1 cellular context compared by ENCODE assay signal in the genomic region with DNA sequence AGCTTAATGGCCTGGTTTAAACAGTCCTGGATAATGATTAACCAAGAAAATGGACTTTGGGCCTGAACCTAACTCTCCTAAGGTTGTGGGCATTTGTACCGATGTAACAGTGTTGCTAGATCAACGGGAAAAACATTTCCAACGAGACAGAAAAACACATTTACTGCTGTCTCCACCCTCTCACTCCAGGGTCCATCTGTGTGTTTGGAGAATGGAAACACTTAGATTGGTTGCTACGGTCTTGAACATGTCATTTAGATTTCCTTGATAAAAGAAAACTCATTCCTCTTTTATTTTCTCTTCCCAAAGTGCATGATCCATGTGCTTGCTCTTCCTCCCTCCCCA.
TF ChIP-seq lines count a peak whose summit lies in the region.

No MANE protein-coding gene starts in this region.

TF ChIP-seq in HepG2, 621 proteins besides CTCF, POLR2A, EP300 and RAD21 (continued from another document and continues in another):
- TF ChIP-seq, protein P1, sequence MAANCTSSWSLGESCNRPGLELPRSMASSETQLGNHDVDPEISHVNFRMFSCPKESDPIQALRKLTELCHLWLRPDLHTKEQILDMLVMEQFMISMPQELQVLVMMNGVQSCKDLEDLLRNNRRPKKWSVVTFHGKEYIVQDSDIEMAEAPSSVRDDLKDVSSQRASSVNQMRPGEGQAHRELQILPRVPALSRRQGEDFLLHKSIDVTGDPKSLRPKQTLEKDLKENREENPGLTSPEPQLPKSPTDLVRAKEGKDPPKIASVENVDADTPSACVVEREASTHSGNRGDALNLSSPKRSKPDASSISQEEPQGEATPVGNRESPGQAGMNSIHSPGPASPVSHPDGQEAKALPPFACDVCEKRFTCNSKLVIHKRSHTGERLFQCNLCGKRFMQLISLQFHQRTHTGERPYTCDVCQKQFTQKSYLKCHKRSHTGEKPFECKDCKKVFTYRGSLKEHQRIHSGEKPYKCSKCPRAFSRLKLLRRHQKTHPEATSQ (CRISPR knock-in tag; IDR thresholded peaks at IDR 0.05; ENCODE audit: borderline replicate concordance) = no peak
- peak; percentile 11; the same call in 1 of the 2 replicates for TF ChIP-seq THAP11 (CRISPR knock-in tag; IDR thresholded peaks at IDR 0.05)
- TF ChIP-seq PITX1 (CRISPR knock-in tag; IDR thresholded peaks at IDR 0.05) = peak; percentile 31; the same call in 1 of the 2 replicates
- TF ChIP-seq, protein P2, sequence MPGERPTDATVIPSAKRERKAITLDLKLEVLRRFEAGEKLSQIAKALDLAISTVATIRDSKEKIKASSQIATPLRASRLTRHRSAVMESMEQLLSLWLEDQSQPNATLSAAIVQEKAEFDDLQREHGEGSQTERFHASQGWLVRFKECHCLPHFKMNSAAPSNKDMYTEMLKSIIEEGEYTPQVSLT (CRISPR knock-in tag; IDR thresholded peaks at IDR 0.05; ENCODE audit: borderline replicate concordance, low read depth) = no peak
- peak; percentile 66 for TF ChIP-seq ASH2L (IDR thresholded peaks at IDR 0.05; ENCODE audit: insufficient read length, low read depth, low read length)
- no peak for TF ChIP-seq SRY (CRISPR knock-in tag; IDR thresholded peaks at IDR 0.05)
- TF ChIP-seq ATF1 (CRISPR knock-in tag; IDR thresholded peaks at IDR 0.05) = 0 out of 2 replicates have a peak, but pooled peaks have one; percentile 39
- peak; percentile 78 for TF ChIP-seq CEBPG (CRISPR knock-in tag; IDR thresholded peaks at IDR 0.05)
- TF ChIP-seq, protein P3, sequence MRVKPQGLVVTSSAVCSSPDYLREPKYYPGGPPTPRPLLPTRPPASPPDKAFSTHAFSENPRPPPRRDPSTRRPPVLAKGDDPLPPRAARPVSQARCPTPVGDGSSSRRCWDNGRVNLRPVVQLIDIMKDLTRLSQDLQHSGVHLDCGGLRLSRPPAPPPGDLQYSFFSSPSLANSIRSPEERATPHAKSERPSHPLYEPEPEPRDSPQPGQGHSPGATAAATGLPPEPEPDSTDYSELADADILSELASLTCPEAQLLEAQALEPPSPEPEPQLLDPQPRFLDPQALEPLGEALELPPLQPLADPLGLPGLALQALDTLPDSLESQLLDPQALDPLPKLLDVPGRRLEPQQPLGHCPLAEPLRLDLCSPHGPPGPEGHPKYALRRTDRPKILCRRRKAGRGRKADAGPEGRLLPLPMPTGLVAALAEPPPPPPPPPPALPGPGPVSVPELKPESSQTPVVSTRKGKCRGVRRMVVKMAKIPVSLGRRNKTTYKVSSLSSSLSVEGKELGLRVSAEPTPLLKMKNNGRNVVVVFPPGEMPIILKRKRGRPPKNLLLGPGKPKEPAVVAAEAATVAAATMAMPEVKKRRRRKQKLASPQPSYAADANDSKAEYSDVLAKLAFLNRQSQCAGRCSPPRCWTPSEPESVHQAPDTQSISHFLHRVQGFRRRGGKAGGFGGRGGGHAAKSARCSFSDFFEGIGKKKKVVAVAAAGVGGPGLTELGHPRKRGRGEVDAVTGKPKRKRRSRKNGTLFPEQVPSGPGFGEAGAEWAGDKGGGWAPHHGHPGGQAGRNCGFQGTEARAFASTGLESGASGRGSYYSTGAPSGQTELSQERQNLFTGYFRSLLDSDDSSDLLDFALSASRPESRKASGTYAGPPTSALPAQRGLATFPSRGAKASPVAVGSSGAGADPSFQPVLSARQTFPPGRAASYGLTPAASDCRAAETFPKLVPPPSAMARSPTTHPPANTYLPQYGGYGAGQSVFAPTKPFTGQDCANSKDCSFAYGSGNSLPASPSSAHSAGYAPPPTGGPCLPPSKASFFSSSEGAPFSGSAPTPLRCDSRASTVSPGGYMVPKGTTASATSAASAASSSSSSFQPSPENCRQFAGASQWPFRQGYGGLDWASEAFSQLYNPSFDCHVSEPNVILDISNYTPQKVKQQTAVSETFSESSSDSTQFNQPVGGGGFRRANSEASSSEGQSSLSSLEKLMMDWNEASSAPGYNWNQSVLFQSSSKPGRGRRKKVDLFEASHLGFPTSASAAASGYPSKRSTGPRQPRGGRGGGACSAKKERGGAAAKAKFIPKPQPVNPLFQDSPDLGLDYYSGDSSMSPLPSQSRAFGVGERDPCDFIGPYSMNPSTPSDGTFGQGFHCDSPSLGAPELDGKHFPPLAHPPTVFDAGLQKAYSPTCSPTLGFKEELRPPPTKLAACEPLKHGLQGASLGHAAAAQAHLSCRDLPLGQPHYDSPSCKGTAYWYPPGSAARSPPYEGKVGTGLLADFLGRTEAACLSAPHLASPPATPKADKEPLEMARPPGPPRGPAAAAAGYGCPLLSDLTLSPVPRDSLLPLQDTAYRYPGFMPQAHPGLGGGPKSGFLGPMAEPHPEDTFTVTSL (CRISPR knock-in tag; IDR thresholded peaks at IDR 0.05; ENCODE audit: borderline replicate concordance) = peak; percentile 87
- peak; percentile 5 for TF ChIP-seq CBX1 (IDR thresholded peaks at IDR 0.05; ENCODE audit: low read depth)
- TF ChIP-seq RARA (CRISPR knock-in tag; IDR thresholded peaks at IDR 0.05) = peak; percentile 65; the same call in 1 of the 2 replicates
- TF ChIP-seq, protein P4, sequence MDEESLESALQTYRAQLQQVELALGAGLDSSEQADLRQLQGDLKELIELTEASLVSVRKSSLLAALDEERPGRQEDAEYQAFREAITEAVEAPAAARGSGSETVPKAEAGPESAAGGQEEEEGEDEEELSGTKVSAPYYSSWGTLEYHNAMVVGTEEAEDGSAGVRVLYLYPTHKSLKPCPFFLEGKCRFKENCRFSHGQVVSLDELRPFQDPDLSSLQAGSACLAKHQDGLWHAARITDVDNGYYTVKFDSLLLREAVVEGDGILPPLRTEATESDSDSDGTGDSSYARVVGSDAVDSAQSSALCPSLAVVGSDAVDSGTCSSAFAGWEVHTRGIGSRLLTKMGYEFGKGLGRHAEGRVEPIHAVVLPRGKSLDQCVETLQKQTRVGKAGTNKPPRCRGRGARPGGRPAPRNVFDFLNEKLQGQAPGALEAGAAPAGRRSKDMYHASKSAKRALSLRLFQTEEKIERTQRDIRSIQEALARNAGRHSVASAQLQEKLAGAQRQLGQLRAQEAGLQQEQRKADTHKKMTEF (CRISPR knock-in tag; IDR thresholded peaks at IDR 0.05) = peak; percentile 41; the same call in 1 of the 2 replicates
- peak; percentile 43; the same call in 1 of the 2 replicates for TF ChIP-seq ZKSCAN8 (CRISPR knock-in tag; IDR thresholded peaks at IDR 0.05; ENCODE audit: borderline replicate concordance)
- peak; percentile 85; the same call in 1 of the 2 replicates for TF ChIP-seq FOXJ3 (CRISPR knock-in tag; IDR thresholded peaks at IDR 0.05; ENCODE audit: borderline replicate concordance)
- peak; percentile 77 for TF ChIP-seq FOXA3 (CRISPR knock-in tag; IDR thresholded peaks at IDR 0.05)
- TF ChIP-seq, protein P5, sequence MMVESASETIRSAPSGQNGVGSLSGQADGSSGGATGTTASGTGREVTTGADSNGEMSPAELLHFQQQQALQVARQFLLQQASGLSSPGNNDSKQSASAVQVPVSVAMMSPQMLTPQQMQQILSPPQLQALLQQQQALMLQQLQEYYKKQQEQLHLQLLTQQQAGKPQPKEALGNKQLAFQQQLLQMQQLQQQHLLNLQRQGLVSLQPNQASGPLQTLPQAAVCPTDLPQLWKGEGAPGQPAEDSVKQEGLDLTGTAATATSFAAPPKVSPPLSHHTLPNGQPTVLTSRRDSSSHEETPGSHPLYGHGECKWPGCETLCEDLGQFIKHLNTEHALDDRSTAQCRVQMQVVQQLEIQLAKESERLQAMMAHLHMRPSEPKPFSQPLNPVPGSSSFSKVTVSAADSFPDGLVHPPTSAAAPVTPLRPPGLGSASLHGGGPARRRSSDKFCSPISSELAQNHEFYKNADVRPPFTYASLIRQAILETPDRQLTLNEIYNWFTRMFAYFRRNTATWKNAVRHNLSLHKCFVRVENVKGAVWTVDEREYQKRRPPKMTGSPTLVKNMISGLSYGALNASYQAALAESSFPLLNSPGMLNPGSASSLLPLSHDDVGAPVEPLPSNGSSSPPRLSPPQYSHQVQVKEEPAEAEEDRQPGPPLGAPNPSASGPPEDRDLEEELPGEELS (CRISPR knock-in tag; IDR thresholded peaks at IDR 0.05) = peak; percentile 70; the same call in 1 of the 2 replicates
- peak; percentile 53; the same call in 1 of the 2 replicates for TF ChIP-seq ZSCAN31 (CRISPR knock-in tag; IDR thresholded peaks at IDR 0.05; ENCODE audit: low read depth)
- TF ChIP-seq BCL6 (CRISPR knock-in tag; IDR thresholded peaks at IDR 0.05) = peak; percentile 66
- no peak for TF ChIP-seq ZKSCAN1 (IDR thresholded peaks at IDR 0.05; ENCODE audit: low read length)
- TF ChIP-seq, protein P6, sequence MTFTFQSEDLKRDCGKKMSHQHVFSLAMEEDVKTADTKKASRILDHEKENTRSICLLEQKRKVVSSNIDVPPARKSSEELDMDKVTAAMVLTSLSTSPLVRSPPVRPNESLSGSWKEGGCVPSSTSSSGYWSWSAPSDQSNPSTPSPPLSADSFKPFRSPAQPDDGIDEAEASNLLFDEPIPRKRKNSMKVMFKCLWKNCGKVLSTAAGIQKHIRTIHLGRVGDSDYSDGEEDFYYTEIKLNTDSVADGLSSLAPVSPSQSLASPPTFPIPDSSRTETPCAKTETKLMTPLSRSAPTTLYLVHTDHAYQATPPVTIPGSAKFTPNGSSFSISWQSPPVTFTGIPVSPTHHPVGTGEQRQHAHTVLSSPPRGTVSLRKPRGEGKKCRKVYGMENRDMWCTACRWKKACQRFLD (CRISPR knock-in tag; IDR thresholded peaks at IDR 0.05; ENCODE audit: borderline replicate concordance) = no peak
- peak in 1 of 2 experiments; percentile 45; a peak in 1 of 4 replicates for TF ChIP-seq KLF16 (CRISPR knock-in tag; IDR thresholded peaks at IDR 0.05)
- peak; percentile 8; the same call in 1 of the 2 replicates for TF ChIP-seq ZMYM3 (CRISPR knock-in tag; IDR thresholded peaks at IDR 0.05)
- peak; percentile 59; the same call in 1 of the 2 replicates for TF ChIP-seq DPF2 (CRISPR knock-in tag; IDR thresholded peaks at IDR 0.05; ENCODE audit: borderline replicate concordance, low read depth)
- peak; percentile 86 for TF ChIP-seq RFX1 (IDR thresholded peaks at IDR 0.05)
- no peak for TF ChIP-seq HOXA7 (CRISPR knock-in tag; IDR thresholded peaks at IDR 0.05)
- peak; percentile 74 for TF ChIP-seq ZNF331 (CRISPR knock-in tag; IDR thresholded peaks at IDR 0.05)
- TF ChIP-seq, protein P7, sequence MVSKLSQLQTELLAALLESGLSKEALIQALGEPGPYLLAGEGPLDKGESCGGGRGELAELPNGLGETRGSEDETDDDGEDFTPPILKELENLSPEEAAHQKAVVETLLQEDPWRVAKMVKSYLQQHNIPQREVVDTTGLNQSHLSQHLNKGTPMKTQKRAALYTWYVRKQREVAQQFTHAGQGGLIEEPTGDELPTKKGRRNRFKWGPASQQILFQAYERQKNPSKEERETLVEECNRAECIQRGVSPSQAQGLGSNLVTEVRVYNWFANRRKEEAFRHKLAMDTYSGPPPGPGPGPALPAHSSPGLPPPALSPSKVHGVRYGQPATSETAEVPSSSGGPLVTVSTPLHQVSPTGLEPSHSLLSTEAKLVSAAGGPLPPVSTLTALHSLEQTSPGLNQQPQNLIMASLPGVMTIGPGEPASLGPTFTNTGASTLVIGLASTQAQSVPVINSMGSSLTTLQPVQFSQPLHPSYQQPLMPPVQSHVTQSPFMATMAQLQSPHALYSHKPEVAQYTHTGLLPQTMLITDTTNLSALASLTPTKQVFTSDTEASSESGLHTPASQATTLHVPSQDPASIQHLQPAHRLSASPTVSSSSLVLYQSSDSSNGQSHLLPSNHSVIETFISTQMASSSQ (IDR thresholded peaks at IDR 0.05; ENCODE audit: low read depth) = peak; percentile 99
- TF ChIP-seq, protein P7 (CRISPR knock-in tag; IDR thresholded peaks at IDR 0.05; ENCODE audit: borderline replicate concordance) = peak; percentile 99
- no peak for TF ChIP-seq HIVEP1 (CRISPR knock-in tag; IDR thresholded peaks at IDR 0.05)
- TF ChIP-seq ETV5 (CRISPR knock-in tag; IDR thresholded peaks at IDR 0.05; ENCODE audit: borderline replicate concordance) = peak; percentile 61; the same call in 1 of the 2 replicates
- no peak for TF ChIP-seq NFYB (CRISPR knock-in tag; IDR thresholded peaks at IDR 0.05)
- TF ChIP-seq ZMYM4 (CRISPR knock-in tag; IDR thresholded peaks at IDR 0.05) = peak; percentile 34; the same call in 1 of the 2 replicates
- TF ChIP-seq MEIS1 (CRISPR knock-in tag; IDR thresholded peaks at IDR 0.05; ENCODE audit: borderline replicate concordance) = 0 out of 2 replicates have a peak, but pooled peaks have one; percentile 17
- TF ChIP-seq SKI (IDR thresholded peaks at IDR 0.05; ENCODE audit: partially characterized antibody) = peak; percentile 46
- TF ChIP-seq, protein P8, sequence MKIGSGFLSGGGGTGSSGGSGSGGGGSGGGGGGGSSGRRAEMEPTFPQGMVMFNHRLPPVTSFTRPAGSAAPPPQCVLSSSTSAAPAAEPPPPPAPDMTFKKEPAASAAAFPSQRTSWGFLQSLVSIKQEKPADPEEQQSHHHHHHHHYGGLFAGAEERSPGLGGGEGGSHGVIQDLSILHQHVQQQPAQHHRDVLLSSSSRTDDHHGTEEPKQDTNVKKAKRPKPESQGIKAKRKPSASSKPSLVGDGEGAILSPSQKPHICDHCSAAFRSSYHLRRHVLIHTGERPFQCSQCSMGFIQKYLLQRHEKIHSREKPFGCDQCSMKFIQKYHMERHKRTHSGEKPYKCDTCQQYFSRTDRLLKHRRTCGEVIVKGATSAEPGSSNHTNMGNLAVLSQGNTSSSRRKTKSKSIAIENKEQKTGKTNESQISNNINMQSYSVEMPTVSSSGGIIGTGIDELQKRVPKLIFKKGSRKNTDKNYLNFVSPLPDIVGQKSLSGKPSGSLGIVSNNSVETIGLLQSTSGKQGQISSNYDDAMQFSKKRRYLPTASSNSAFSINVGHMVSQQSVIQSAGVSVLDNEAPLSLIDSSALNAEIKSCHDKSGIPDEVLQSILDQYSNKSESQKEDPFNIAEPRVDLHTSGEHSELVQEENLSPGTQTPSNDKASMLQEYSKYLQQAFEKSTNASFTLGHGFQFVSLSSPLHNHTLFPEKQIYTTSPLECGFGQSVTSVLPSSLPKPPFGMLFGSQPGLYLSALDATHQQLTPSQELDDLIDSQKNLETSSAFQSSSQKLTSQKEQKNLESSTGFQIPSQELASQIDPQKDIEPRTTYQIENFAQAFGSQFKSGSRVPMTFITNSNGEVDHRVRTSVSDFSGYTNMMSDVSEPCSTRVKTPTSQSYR (CRISPR knock-in tag; IDR thresholded peaks at IDR 0.05; ENCODE audit: borderline replicate concordance) = 0 out of 2 replicates have a peak, but pooled peaks have one; percentile 19
- peak; percentile 44; the same call in 1 of the 2 replicates for TF ChIP-seq MBD4 (IDR thresholded peaks at IDR 0.05; ENCODE audit: borderline replicate concordance, low read length)
- 0 out of 2 replicates have a peak, but pooled peaks have one; percentile 21 for TF ChIP-seq ELF1 (CRISPR knock-in tag; IDR thresholded peaks at IDR 0.05)
- 0 out of 2 replicates have a peak, but pooled peaks have one; percentile 42 for TF ChIP-seq ZNF543 (CRISPR knock-in tag; IDR thresholded peaks at IDR 0.05)
